23 cellular contexts compared by ENCODE assay signal in the genomic region with DNA sequence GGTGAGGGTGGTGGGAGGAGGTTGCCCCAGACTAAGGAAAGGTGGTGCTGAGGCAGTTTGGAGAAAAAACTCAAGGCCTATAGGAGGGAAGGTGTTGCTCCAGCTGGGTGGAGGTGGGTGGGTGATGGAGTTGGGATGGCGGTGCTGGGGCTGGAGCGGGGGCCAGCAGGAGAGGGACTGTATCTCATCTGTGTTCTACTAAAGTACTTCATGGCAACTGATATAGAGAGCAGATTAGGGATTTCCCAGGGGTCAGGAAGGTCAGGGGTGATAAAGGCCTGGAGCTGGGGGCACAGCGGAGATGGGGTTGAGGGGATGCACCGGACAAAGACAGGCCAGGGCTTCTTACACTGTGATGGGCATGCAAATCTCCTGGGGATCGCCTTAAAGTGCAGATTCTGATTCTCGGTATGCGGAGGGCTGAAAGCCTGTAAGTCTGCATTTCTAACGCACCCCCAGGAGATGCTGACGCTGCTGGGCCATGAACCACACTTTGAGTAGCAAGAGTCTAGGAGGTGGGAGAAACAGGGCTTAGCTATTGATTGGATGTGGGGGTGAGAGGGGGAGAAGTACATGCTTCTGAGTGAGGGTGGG. TPM values are rescaled to one million over a fixed set of nuclear protein-coding genes. Genes with fewer than 3 reads are reported as not detected.
"Had no signal": no experiment of that assay in that cellular context is flagged by ENCODE, and none has a peak within 500 bp of the region (broad histone marks: within the 10 kb centered on the region; RNA-seq: fewer than 3 reads in every experiment).

No MANE protein-coding gene starts in this region.

- H3K36me3 ChIP-seq: brain microvascular endothelial cell, right atrium auricular region, WERI-Rb-1 had no signal

- ATAC-seq: activated CD8-positive, alpha-beta memory T cell treated with anti-CD3 and anti-CD28 coated beads, Interleukin-2, amount 10 ng/mL, durations not matched to agents 7 days and 5 days; activated naive CD8-positive, alpha-beta T cell treated with anti-CD3 and anti-CD28 coated beads, Interleukin-2, amount 50 U/mL, for 24 hours; foreskin keratinocyte; naive thymus-derived CD8-positive, alpha-beta T cell; stimulated activated memory B cell treated with anti-CD40 and anti-IgM and Interleukin-4, amounts not matched to agents 10 μg/mL and 1 μg/mL and 100 μg/mL, for 72 hours had no signal

- H3K4me3 ChIP-seq: coronary artery, right atrium auricular region, SK-N-MC had no signal

- H3K9me3 ChIP-seq: right atrium auricular region had no signal

- FAIRE-seq: keratinocyte, small intestine had no signal

- H3K27ac ChIP-seq: brain microvascular endothelial cell, coronary artery, foreskin keratinocyte, right atrium auricular region, SK-N-MC, WERI-Rb-1 had no signal

- H3K27me3 ChIP-seq: right atrium auricular region had no signal

- DNase-seq: activated CD4-positive, alpha-beta T cell treated with anti-CD3 and anti-CD28 coated beads for 1 hour; activated CD8-positive, alpha-beta memory T cell treated with anti-CD3 and anti-CD28 coated beads, Interleukin-2, amount 10 ng/mL, durations not matched to agents 7 days and 5 days; activated naive CD4-positive, alpha-beta T cell treated with anti-CD3 and anti-CD28 coated beads for 36 hours; activated naive CD8-positive, alpha-beta T cell treated with anti-CD3 and anti-CD28 coated beads, Interleukin-2, amount 50 U/mL, for 24 hours; anterior cingulate cortex; brain microvascular endothelial cell; foreskin keratinocyte; mesenchymal stem cell; naive thymus-derived CD8-positive, alpha-beta T cell; nucleus accumbens; small intestine; stimulated activated CD4-positive, alpha-beta T cell treated with anti-CD3 and anti-CD28 coated beads, Interleukin-4, amount 100 ng/mL, for 1 hour had no signal

RNA-seq across cellular contexts. Expression of a gene that starts 4.2 kb away (rescaled TPM):
- total RNA-seq: activated CD8-positive, alpha-beta memory T cell treated with anti-CD3 and anti-CD28 coated beads, Interleukin-2, amount 10 ng/mL, durations not matched to agents 7 days and 5 days; activated naive CD4-positive, alpha-beta T cell treated with anti-CD3 and anti-CD28 coated beads for 36 hours; epithelial cell of proximal tubule; fibroblast of lung; foreskin keratinocyte; liver; naive thymus-derived CD8-positive, alpha-beta T cell; T-helper 2 cell treated with Interferon-gamma antibody and Interleukin-4, amounts not matched to agents 100 ng/mL and 5 ng/mL, for 36 hours; ureter had no signal
- polyA plus RNA-seq: fibroblast of lung; foreskin keratinocyte; keratinocyte; liver; naive thymus-derived CD8-positive, alpha-beta T cell had no signal

RNA-seq across cellular contexts. Expression of a gene that starts 13.1 kb away (rescaled TPM):
- total RNA-seq: activated CD8-positive, alpha-beta memory T cell treated with anti-CD3 and anti-CD28 coated beads, Interleukin-2, amount 10 ng/mL, durations not matched to agents 7 days and 5 days; activated naive CD4-positive, alpha-beta T cell treated with anti-CD3 and anti-CD28 coated beads for 36 hours; epithelial cell of proximal tubule; fibroblast of lung; foreskin keratinocyte; naive thymus-derived CD8-positive, alpha-beta T cell; T-helper 2 cell treated with Interferon-gamma antibody and Interleukin-4, amounts not matched to agents 100 ng/mL and 5 ng/mL, for 36 hours had no signal
- polyA plus RNA-seq: fibroblast of lung; foreskin keratinocyte; keratinocyte; liver; naive thymus-derived CD8-positive, alpha-beta T cell had no signal

RNA-seq across cellular contexts. Expression of a gene that starts 36.0 kb away (rescaled TPM):
- polyA plus RNA-seq: naive thymus-derived CD8-positive, alpha-beta T cell had no signal
